Comparison of ENCODE assay signal across 8 cellular contexts in the genomic region with DNA sequence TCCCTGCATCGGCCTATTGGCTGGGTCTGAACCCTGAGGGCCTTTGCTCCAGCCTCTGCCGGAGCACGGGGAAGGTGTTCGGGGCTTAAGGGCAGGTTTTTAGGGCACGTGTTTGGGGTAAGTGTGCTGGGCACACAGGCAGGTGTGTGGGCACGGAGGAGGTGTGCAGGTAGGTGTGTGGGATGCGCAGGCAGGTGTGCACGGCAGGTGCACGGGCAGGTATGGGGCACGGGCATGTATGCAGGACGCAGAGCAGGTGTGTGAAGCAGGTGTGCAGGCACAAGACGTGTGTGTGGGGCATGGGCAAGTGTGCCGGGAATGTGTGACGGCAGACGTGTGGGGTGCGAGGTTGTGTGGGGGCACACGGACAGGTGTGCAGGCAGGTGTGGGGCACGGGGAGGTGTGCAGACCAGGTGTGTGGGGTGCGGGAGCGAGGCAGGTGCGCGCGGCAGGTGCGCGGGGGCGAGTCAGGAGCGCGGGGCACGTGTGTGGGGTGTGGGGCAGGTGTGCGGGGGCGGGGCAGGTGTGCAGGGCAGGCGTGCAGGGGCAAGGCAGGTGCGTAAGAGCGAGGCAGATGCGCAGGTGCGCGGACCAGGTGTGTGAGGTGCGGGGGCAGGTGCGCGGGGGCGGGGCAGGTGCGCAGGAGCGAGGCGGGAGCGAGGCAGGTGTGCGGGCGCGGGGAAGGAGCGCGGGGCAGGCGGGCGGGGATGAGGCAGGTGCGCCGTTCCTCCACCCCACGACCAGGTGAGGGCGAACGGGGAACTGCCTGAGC. TPM values are rescaled to one million over a fixed set of nuclear protein-coding genes. Genes with fewer than 3 reads are reported as not detected.
DNase-seq lines count a peak whose midpoint lies in the region; ATAC-seq lines count a peak whose summit lies in the region.

No MANE protein-coding gene starts in this region.

- H3K27me3 ChIP-seq in naive thymus-derived CD4-positive, alpha-beta T cell (ENCODE audit: control insufficient read depth in 2 of 2, insufficient read depth in 2 of 2, low read length in 2 of 2), result no peaks in the 10 kb centered on the region

- in situ Hi-C loops in G401 (cut with HindIII; ENCODE audit: low sequenced_read_pairs), result no loop called here

- H3K4me3 Mint-ChIP-seq in dendritic cell treated with granulocyte-macrophage colony-stimulating factor and Interleukin-4, amounts not matched to agents 40 ng/mL and 50 ng/mL, for 4 days, result peak overlapping the region; percentile 87
- H3K4me3 Mint-ChIP-seq in naive thymus-derived CD4-positive, alpha-beta T cell, result peak overlapping the region; percentile 68 to 91 (median 86)

- H3K36me3 ChIP-seq in naive thymus-derived CD4-positive, alpha-beta T cell (ENCODE audit: control insufficient read depth in 2 of 3, insufficient read depth in 3 of 3, low read length in 3 of 3), result peaks cover 0 to 8% (median 0%) of the 10 kb centered on the region in 3 experiments

- intact Hi-C loops in dendritic cell treated with granulocyte-macrophage colony-stimulating factor and Interleukin-4, amounts not matched to agents 40 ng/mL and 50 ng/mL, for 4 days (cut with micrococcal nuclease), result loop anchor here (2.0 to 5.0 kb wide), 2 partner anchors 30 to 89 kb away; no protein-coding TSS in a partner anchor
- intact Hi-C loops in naive thymus-derived CD4-positive, alpha-beta T cell (cut with micrococcal nuclease), result loop anchor here (1.0 to 5.0 kb wide), 9 partner anchors 28 to 594 kb away; partner anchors contain the start of genes WDR45B (in 2 of the 2), FN3KRP (in 1 of the 2), METRNL (in 1 of the 2) and NARF (in 1 of the 2)

- H3K4me3 ChIP-seq in naive thymus-derived CD4-positive, alpha-beta T cell (ENCODE audit: low read length), result peak overlapping the region; percentile 75

- POLR2A ChIA-PET in naive thymus-derived CD4-positive, alpha-beta T cell (lab: Charles Lee), result interaction anchor here (0.6 to 1.1 kb wide), 9 partner anchors 12 to 228 kb away, joined by 3 to 5 read pairs (median 3); no protein-coding TSS in a partner anchor

- peaks cover 8% of the 10 kb centered on the region for H3K9me3 Mint-ChIP-seq in dendritic cell treated with granulocyte-macrophage colony-stimulating factor and Interleukin-4, amounts not matched to agents 40 ng/mL and 50 ng/mL, for 4 days
- H3K9me3 Mint-ChIP-seq in naive thymus-derived CD4-positive, alpha-beta T cell, result peaks cover 0 to 7% (median 0%) of the 10 kb centered on the region in 11 donors

- H3K27ac Mint-ChIP-seq in dendritic cell treated with granulocyte-macrophage colony-stimulating factor and Interleukin-4, amounts not matched to agents 40 ng/mL and 50 ng/mL, for 4 days, result peak overlapping the region; percentile 94
- H3K27ac Mint-ChIP-seq in naive thymus-derived CD4-positive, alpha-beta T cell, result peak overlapping the region; percentile 65 to 94 (median 86)

- ATAC-seq in naive thymus-derived CD4-positive, alpha-beta T cell, result no peak

- CTCF ChIA-PET in naive thymus-derived CD4-positive, alpha-beta T cell (lab: Charles Lee), result interaction anchor here (0.6 kb wide), 1 partner anchor 268 kb away, joined by 7 read pairs; no protein-coding TSS in a partner anchor

- no peaks in the 10 kb centered on the region for H3K9me3 ChIP-seq in naive thymus-derived CD4-positive, alpha-beta T cell (ENCODE audit: control insufficient read depth in 2 of 3, low read length in 3 of 3)

- no peaks in the 10 kb centered on the region for H3K27me3 Mint-ChIP-seq in dendritic cell treated with granulocyte-macrophage colony-stimulating factor and Interleukin-4, amounts not matched to agents 40 ng/mL and 50 ng/mL, for 4 days
- no peaks in the 10 kb centered on the region for H3K27me3 Mint-ChIP-seq in naive thymus-derived CD4-positive, alpha-beta T cell

- H3K27ac ChIP-seq in naive thymus-derived CD4-positive, alpha-beta T cell (ENCODE audit: low read depth, low read length), result peak overlapping the region; percentile 73

- peaks cover 60% of the 10 kb centered on the region for H3K4me1 Mint-ChIP-seq in dendritic cell treated with granulocyte-macrophage colony-stimulating factor and Interleukin-4, amounts not matched to agents 40 ng/mL and 50 ng/mL, for 4 days (ENCODE audit: low read depth)
- peaks cover 17 to 41% (median 22%) of the 10 kb centered on the region in 7 donors for H3K4me1 Mint-ChIP-seq in naive thymus-derived CD4-positive, alpha-beta T cell

- peaks cover 15% of the 10 kb centered on the region for H3K36me3 Mint-ChIP-seq in dendritic cell treated with granulocyte-macrophage colony-stimulating factor and Interleukin-4, amounts not matched to agents 40 ng/mL and 50 ng/mL, for 4 days (ENCODE audit: low read depth)
- H3K36me3 Mint-ChIP-seq in naive thymus-derived CD4-positive, alpha-beta T cell, result peaks cover 4 to 21% (median 11%) of the 10 kb centered on the region in 5 donors

- peak; percentile 98 for DNase-seq in DMS53 (lab: John Stamatoyannopoulos, UW)
- peak; percentile 87 for DNase-seq in NCI-H2196 (lab: John Stamatoyannopoulos, UW; ENCODE audit: unreplicated experiment)
- no peak for DNase-seq in naive thymus-derived CD4-positive, alpha-beta T cell
- DNase-seq in hepatic stellate cell (ENCODE audit: low spot score), result no peak
- no peak for DNase-seq in SW 1271 (lab: John Stamatoyannopoulos, UW)
- no peak for DNase-seq in G401 (ENCODE audit: low spot score)
- DNase-seq in HUDEP-2 (lab: John Stamatoyannopoulos, UW; ENCODE audit: unreplicated experiment in 76 of 76), result no peak

- H3K4me1 ChIP-seq in naive thymus-derived CD4-positive, alpha-beta T cell (ENCODE audit: control insufficient read depth in 2 of 2, insufficient read depth in 2 of 2, low read length in 2 of 2), result peaks cover 22 to 26% of the 10 kb centered on the region in 2 donors

RNA-seq across cellular contexts. Expression of gene METRNL, which starts 28.6 kb away (rescaled TPM):
- total RNA-seq in naive thymus-derived CD4-positive, alpha-beta T cell, result 100 to 1,000 TPM in 1 of 5 experiments, 10 to 100 TPM in 2, 1 to 10 TPM in 2; 1.0 to 147 (median 10.3) TPM
- not detected for polyA plus RNA-seq in naive thymus-derived CD4-positive, alpha-beta T cell
- total RNA-seq in G401 (2014; rRNA removed; shearing (Covaris generic)), result 27.8 and 31.9 TPM in 2 replicates

Comparison
In these comparisons a context has a peak if more than half of its experiments do, and no peak if none do; other contexts are left out.
1. DNase-seq: peak in DMS53 (single experiment) and NCI-H2196 (single experiment); none in naive thymus-derived CD4-positive, alpha-beta T cell (0 of 9), hepatic stellate cell (single experiment), SW 1271 (0 of 2), G401 (single experiment) and HUDEP-2 (0 of 76).